In the genomic region with DNA sequence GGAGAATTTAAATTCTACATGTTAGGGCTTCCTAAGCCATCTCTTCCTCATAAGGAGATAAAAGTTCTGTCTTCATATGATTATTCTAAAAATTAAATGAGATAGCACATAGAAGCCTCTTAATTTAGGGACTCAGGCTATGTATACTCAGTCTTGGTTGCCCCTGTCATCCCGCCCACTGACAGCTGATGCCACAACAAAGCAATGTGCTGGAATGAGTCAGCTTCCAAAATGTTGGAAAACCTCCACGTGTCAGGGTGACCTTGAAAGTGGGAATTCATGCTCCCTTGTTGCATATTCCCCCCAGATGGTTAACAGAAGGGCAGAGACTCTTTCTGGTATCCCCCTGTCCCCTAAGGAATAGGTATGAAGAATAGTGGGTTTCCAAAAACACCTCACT, we compare ENCODE assay signal across 19 cellular contexts.
DNase-seq lines count a peak whose midpoint lies in the region; ATAC-seq and TF ChIP-seq lines count a peak whose summit lies in the region.
"Had no signal": no experiment of that assay in that cellular context is flagged by ENCODE, and none has a peak within 500 bp of the region (broad histone marks: within the 10 kb centered on the region; RNA-seq: fewer than 3 reads in every experiment).

No MANE protein-coding gene starts in this region.

- H3K4me3 ChIP-seq in choroid plexus epithelial cell (ENCODE audit: low read depth, low read length) = no peak overlapping the region
- H3K4me3 ChIP-seq: ascending aorta, Peyer's patch, right atrium auricular region had no signal

- TF ChIP-seq CTCF in choroid plexus epithelial cell (conservative IDR thresholded peaks at IDR 0.05; ENCODE audit: low read depth, low read length) = no peak

- ATAC-seq in GM21576 (IDR thresholded peaks at IDR 0.05; ENCODE audit: unreplicated experiment) (no peak), HG03439 (IDR thresholded peaks at IDR 0.05; ENCODE audit: unreplicated experiment) (no peak)
- ATAC-seq: natural killer cell treated with Interleukin-12 subunit alpha and Interleukin-12 subunit beta and Interleukin-15 and Interleukin-18, amount 100 ng/mL, for 72 hours; stimulated activated naive CD8-positive, alpha-beta T cell treated with anti-CD3 and anti-CD28 coated beads, Interleukin-15, Interleukin-2, amounts not matched to agents 100 U/mL and 50 U/mL, for 24 hours had no signal

- H3K4me3 Mint-ChIP-seq in activated T-helper 1 cell treated with anti-CD3 and anti-CD28 coated beads, Interleukin-12 subunit alpha, Interleukin-12 subunit beta, Interleukin-2, Interleukin-4 antibody, amounts not matched to agents 30 ng/mL and 10 ng/mL and 1 ng/mL, durations not matched to agents 14 hours and 24 hours and 36 hours = no peak overlapping the region
- H3K4me3 Mint-ChIP-seq: CD4-positive, alpha-beta memory T cell; natural killer cell treated with Interleukin-12 subunit alpha and Interleukin-12 subunit beta and Interleukin-15 and Interleukin-18, amount 100 ng/mL, for 72 hours had no signal

- intact Hi-C loops in activated T-helper 1 cell treated with anti-CD3 and anti-CD28 coated beads, Interleukin-12 subunit alpha, Interleukin-12 subunit beta, Interleukin-2, Interleukin-4 antibody, amounts not matched to agents 30 ng/mL and 10 ng/mL and 1 ng/mL, durations not matched to agents 14 hours and 24 hours and 36 hours (cut with micrococcal nuclease) = no loop called here

- no peaks in the 10 kb centered on the region for H3K27me3 Mint-ChIP-seq in activated T-helper 1 cell treated with anti-CD3 and anti-CD28 coated beads, Interleukin-12 subunit alpha, Interleukin-12 subunit beta, Interleukin-2, Interleukin-4 antibody, amounts not matched to agents 30 ng/mL and 10 ng/mL and 1 ng/mL, durations not matched to agents 14 hours and 24 hours and 36 hours (ENCODE audit: insufficient read depth)
- H3K27me3 Mint-ChIP-seq: CD4-positive, alpha-beta memory T cell had no signal

- H3K9me3 Mint-ChIP-seq in activated T-helper 1 cell treated with anti-CD3 and anti-CD28 coated beads, Interleukin-12 subunit alpha, Interleukin-12 subunit beta, Interleukin-2, Interleukin-4 antibody, amounts not matched to agents 30 ng/mL and 10 ng/mL and 1 ng/mL, durations not matched to agents 14 hours and 24 hours and 36 hours = peaks cover 16% of the 10 kb centered on the region

- no peak overlapping the region for H3K27ac Mint-ChIP-seq in activated T-helper 1 cell treated with anti-CD3 and anti-CD28 coated beads, Interleukin-12 subunit alpha, Interleukin-12 subunit beta, Interleukin-2, Interleukin-4 antibody, amounts not matched to agents 30 ng/mL and 10 ng/mL and 1 ng/mL, durations not matched to agents 14 hours and 24 hours and 36 hours
- H3K27ac Mint-ChIP-seq: CD4-positive, alpha-beta memory T cell; natural killer cell treated with Interleukin-12 subunit alpha and Interleukin-12 subunit beta and Interleukin-15 and Interleukin-18, amount 100 ng/mL, for 72 hours had no signal

- DNase-seq in ELR (ENCODE audit: low read depth) (peak; percentile 70), NCI-H226 (peak; percentile 38), choroid plexus epithelial cell (ENCODE audit: low read depth) (peak; percentile 21), occipital lobe (lab: John Stamatoyannopoulos, UW) (peak; percentile 8), 8988T (no peak)
- no peak for DNase-seq in activated T-helper 1 cell treated with anti-CD3 and anti-CD28 coated beads, Interleukin-12 subunit alpha, Interleukin-12 subunit beta, Interleukin-2, Interleukin-4 antibody, amounts not matched to agents 30 ng/mL and 10 ng/mL and 1 ng/mL, durations not matched to agents 14 hours and 24 hours and 36 hours (ENCODE audit: low spot score)
- DNase-seq: activated CD4-positive, alpha-beta T cell treated with anti-CD3 and anti-CD28 coated beads, Interleukin-2, amount 50 U/mL, for 1 hour; CD4-positive, alpha-beta memory T cell; effector memory CD4-positive, alpha-beta T cell; head of caudate nucleus; NCI-H146; NCI-H524; Peyer's patch; stimulated activated naive CD8-positive, alpha-beta T cell treated with anti-CD3 and anti-CD28 coated beads, Interleukin-15, Interleukin-2, amounts not matched to agents 100 U/mL and 50 U/mL, for 24 hours had no signal

- H3K36me3 Mint-ChIP-seq in activated T-helper 1 cell treated with anti-CD3 and anti-CD28 coated beads, Interleukin-12 subunit alpha, Interleukin-12 subunit beta, Interleukin-2, Interleukin-4 antibody, amounts not matched to agents 30 ng/mL and 10 ng/mL and 1 ng/mL, durations not matched to agents 14 hours and 24 hours and 36 hours (ENCODE audit: low read depth) = no peaks in the 10 kb centered on the region

- no peaks in the 10 kb centered on the region for H3K4me1 Mint-ChIP-seq in activated T-helper 1 cell treated with anti-CD3 and anti-CD28 coated beads, Interleukin-12 subunit alpha, Interleukin-12 subunit beta, Interleukin-2, Interleukin-4 antibody, amounts not matched to agents 30 ng/mL and 10 ng/mL and 1 ng/mL, durations not matched to agents 14 hours and 24 hours and 36 hours (ENCODE audit: low read depth)
- H3K4me1 Mint-ChIP-seq: CD4-positive, alpha-beta memory T cell had no signal

Comparison
In these comparisons a context has a peak if more than half of its experiments do, and no peak if none do; other contexts are left out.
1. DNase-seq: peak in ELR (single experiment), NCI-H226 (single experiment), choroid plexus epithelial cell (single experiment) and occipital lobe (single experiment); none in 8988T (single experiment) and activated T-helper 1 cell treated with anti-CD3 and anti-CD28 coated beads, Interleukin-12 subunit alpha, Interleukin-12 subunit beta, Interleukin-2, Interleukin-4 antibody, amounts not matched to agents 30 ng/mL and 10 ng/mL and 1 ng/mL, durations not matched to agents 14 hours and 24 hours and 36 hours (single experiment).